ENCODE assay signal across 27 cellular contexts in the genomic region with DNA sequence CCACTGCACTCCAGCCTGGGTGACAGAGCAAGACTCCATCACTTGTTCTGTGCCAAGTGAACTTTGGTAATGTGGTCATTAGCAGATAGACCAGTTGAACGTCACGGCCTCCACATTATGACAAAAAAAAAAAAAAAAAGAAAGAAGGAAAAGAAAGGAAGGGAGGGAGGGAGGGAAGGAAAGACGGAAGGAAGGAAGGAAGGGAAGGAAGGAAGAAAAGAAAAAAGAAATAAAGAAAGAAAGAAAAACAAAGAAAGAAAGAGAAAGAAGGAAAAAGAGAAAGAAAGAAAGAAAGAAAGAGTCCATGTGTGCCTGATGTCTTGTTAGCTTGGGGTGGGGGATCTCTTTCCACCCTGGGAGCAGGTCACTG. TPM values are rescaled to one million over a fixed set of nuclear protein-coding genes. Genes with fewer than 3 reads are reported as not detected.
"Had no signal": no experiment of that assay in that cellular context is flagged by ENCODE, and none has a peak within 500 bp of the region (broad histone marks: within the 10 kb centered on the region; RNA-seq: fewer than 3 reads in every experiment).

No MANE protein-coding gene starts in this region.

- DNase-seq: activated CD4-positive, alpha-beta T cell treated with anti-CD3 and anti-CD28 coated beads, Interleukin-2, amount 10 ng/mL, durations not matched to agents 24 days and 14 days; activated CD4-positive, alpha-beta T cell treated with anti-CD3 and anti-CD28 coated beads, Interleukin-2, amount 50 U/mL, for 4 hours; activated CD8-positive, alpha-beta T cell treated with anti-CD3 and anti-CD28 coated beads, Interleukin-2, amount 10 ng/mL, durations not matched to agents 7 days and 5 days; activated gamma-delta T cell; activated naive CD4-positive, alpha-beta T cell treated with Interleukin-2 at 50 U/mL for 16 hours; activated naive CD8-positive, alpha-beta T cell treated with anti-CD3 and anti-CD28 coated beads, Interleukin-2, amount 10 ng/mL, durations not matched to agents 7 days and 5 days; activated T-cell treated with anti-CD3 and anti-CD28 coated beads, Interleukin-2, amount 50 U/mL, for 24 hours; NCI-H1417; NCI-H146; NCI-H187; NCI-H2171; NCI-H510A; NCI-H526; NCI-H748 treated with DMSO at 0.1 percent for 48 hours; NK-92 treated with Interleukin-12 subunit alpha and Interleukin-12 subunit beta, amount 100 ng/mL, for 24 hours; PC-9; Right ventricle myocardium superior; SW 1271; T-helper 1 cell; T-helper 2 cell; T-helper 9 cell had no signal

- H3K27ac ChIP-seq: ascending aorta, body of pancreas, breast epithelium, PC-9 had no signal

- H3K4me3 Mint-ChIP-seq: activated CD4-positive, alpha-beta T cell treated with anti-CD3 and anti-CD28 coated beads, Interleukin-2, amount 10 ng/mL, durations not matched to agents 24 days and 14 days; activated CD8-positive, alpha-beta T cell treated with anti-CD3 and anti-CD28 coated beads, Interleukin-2, amount 10 ng/mL, durations not matched to agents 7 days and 5 days; activated naive CD4-positive, alpha-beta T cell treated with anti-CD3 and anti-CD28 coated beads, Interleukin-2, amount 50 U/mL, for 24 hours; activated naive CD8-positive, alpha-beta T cell treated with anti-CD3 and anti-CD28 coated beads, Interleukin-2, amount 10 ng/mL, durations not matched to agents 7 days and 5 days; activated T-cell treated with anti-CD3 and anti-CD28 coated beads, Interleukin-2, amount 50 U/mL, for 24 hours had no signal

- H3K4me1 Mint-ChIP-seq: activated CD4-positive, alpha-beta T cell treated with anti-CD3 and anti-CD28 coated beads, Interleukin-2, amount 10 ng/mL, durations not matched to agents 24 days and 14 days had no signal

- FAIRE-seq: RCC 7860 had no signal

- H3K36me3 ChIP-seq: ascending aorta, breast epithelium had no signal

- H3K36me3 Mint-ChIP-seq: activated naive CD8-positive, alpha-beta T cell treated with anti-CD3 and anti-CD28 coated beads, Interleukin-2, amount 10 ng/mL, durations not matched to agents 7 days and 5 days had no signal

- H3K9me3 ChIP-seq: ascending aorta, body of pancreas, breast epithelium had no signal

- ATAC-seq: activated CD8-positive, alpha-beta T cell treated with anti-CD3 and anti-CD28 coated beads, Interleukin-2, amount 10 ng/mL, durations not matched to agents 7 days and 5 days; body of pancreas had no signal

- H3K27me3 ChIP-seq: ascending aorta, body of pancreas had no signal

- H3K27ac Mint-ChIP-seq: activated CD4-positive, alpha-beta T cell treated with anti-CD3 and anti-CD28 coated beads, Interleukin-2, amount 10 ng/mL, durations not matched to agents 24 days and 14 days; activated CD8-positive, alpha-beta T cell treated with anti-CD3 and anti-CD28 coated beads, Interleukin-2, amount 10 ng/mL, durations not matched to agents 7 days and 5 days; activated naive CD4-positive, alpha-beta T cell treated with anti-CD3 and anti-CD28 coated beads, Interleukin-2, amount 50 U/mL, for 24 hours; activated naive CD8-positive, alpha-beta T cell treated with anti-CD3 and anti-CD28 coated beads, Interleukin-2, amount 10 ng/mL, durations not matched to agents 7 days and 5 days; activated T-cell treated with anti-CD3 and anti-CD28 coated beads, Interleukin-2, amount 50 U/mL, for 24 hours; activated T-helper 2 cell treated with anti-CD3 and anti-CD28 coated beads, Interferon-gamma antibody, Interleukin-2, Interleukin-4, amounts not matched to agents 10 μg/mL and 5 μg/mL and 100 μg/mL, durations not matched to agents 14 hours and 24 hours and 36 hours had no signal

- H3K4me3 ChIP-seq: body of pancreas, PC-9 had no signal

- H2AFZ ChIP-seq: PC-9 had no signal

- H3K4me1 ChIP-seq: breast epithelium had no signal

- H3K9me3 Mint-ChIP-seq: activated CD4-positive, alpha-beta T cell treated with anti-CD3 and anti-CD28 coated beads, Interleukin-2, amount 10 ng/mL, durations not matched to agents 24 days and 14 days; activated naive CD4-positive, alpha-beta T cell treated with anti-CD3 and anti-CD28 coated beads, Interleukin-2, amount 50 U/mL, for 24 hours; activated naive CD8-positive, alpha-beta T cell treated with anti-CD3 and anti-CD28 coated beads, Interleukin-2, amount 10 ng/mL, durations not matched to agents 7 days and 5 days; activated T-cell treated with anti-CD3 and anti-CD28 coated beads, Interleukin-2, amount 50 U/mL, for 24 hours; activated T-helper 2 cell treated with anti-CD3 and anti-CD28 coated beads, Interferon-gamma antibody, Interleukin-2, Interleukin-4, amounts not matched to agents 10 μg/mL and 5 μg/mL and 100 μg/mL, durations not matched to agents 14 hours and 24 hours and 36 hours had no signal

- H3K4me2 ChIP-seq: PC-9 had no signal

RNA-seq across cellular contexts. Expression of gene SIM2, which starts 45.3 kb away (rescaled TPM):
- total RNA-seq: activated CD8-positive, alpha-beta T cell treated with anti-CD3 and anti-CD28 coated beads, Interleukin-2, amount 10 ng/mL, durations not matched to agents 7 days and 5 days; activated naive CD8-positive, alpha-beta T cell treated with anti-CD3 and anti-CD28 coated beads, Interleukin-2, amount 10 ng/mL, durations not matched to agents 7 days and 5 days; ascending aorta; Right ventricle myocardium superior had no signal
